ENCODE assay signal across 1 cellular context in the genomic region with DNA sequence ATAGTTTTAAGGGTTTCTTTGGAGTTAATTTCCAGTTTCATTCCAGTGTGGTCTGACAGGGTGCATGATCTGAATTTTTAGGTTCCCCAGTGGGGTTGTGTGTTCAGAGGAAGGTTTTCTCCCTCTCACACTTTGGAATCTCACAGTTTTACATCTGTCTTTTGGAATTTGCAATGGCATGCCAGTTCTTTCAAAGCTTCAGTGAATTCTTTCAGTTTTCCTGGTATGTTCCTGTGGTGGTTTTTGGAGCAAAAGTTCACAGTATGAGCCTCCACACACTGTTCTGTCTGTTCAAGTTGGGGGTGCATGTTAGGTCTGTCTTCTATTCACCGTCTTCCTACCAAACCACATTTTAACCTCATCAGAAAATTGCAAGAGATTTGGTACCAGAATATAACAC.
TF ChIP-seq lines count a peak whose summit lies in the region.

No MANE protein-coding gene starts in this region.

TF ChIP-seq in WTC11, 78 proteins besides CTCF, POLR2A, EP300 and RAD21 (continued from another document):
- TF ChIP-seq, protein P1, sequence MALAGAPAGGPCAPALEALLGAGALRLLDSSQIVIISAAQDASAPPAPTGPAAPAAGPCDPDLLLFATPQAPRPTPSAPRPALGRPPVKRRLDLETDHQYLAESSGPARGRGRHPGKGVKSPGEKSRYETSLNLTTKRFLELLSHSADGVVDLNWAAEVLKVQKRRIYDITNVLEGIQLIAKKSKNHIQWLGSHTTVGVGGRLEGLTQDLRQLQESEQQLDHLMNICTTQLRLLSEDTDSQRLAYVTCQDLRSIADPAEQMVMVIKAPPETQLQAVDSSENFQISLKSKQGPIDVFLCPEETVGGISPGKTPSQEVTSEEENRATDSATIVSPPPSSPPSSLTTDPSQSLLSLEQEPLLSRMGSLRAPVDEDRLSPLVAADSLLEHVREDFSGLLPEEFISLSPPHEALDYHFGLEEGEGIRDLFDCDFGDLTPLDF (CRISPR knock-in tag; IDR thresholded peaks at IDR 0.05), result no peak
- TF ChIP-seq FOXK1 (CRISPR knock-in tag; IDR thresholded peaks at IDR 0.05), result no peak
- no peak for TF ChIP-seq ATF6 (CRISPR knock-in tag; IDR thresholded peaks at IDR 0.05)
TF ChIP-seq in WTC11: peak in this region for 0.
